29 cellular contexts compared by ENCODE assay signal in genomic region chr11:75271730-75272129, GRCh38. TPM values are rescaled to one million over a fixed set of nuclear protein-coding genes. Genes with fewer than 3 reads are reported as not detected.
DNase-seq lines count a peak whose midpoint lies in the region; ATAC-seq and TF ChIP-seq lines count a peak whose summit lies in the region.
"Had no signal": no experiment of that assay in that cellular context is flagged by ENCODE, and none has a peak within 500 bp of the region (broad histone marks: within the 10 kb centered on the region; RNA-seq: fewer than 3 reads in every experiment).

No MANE protein-coding gene starts in this region.

- no peak overlapping the region for H3K4me2 ChIP-seq in GM23338
- H3K4me2 ChIP-seq: smooth muscle cell had no signal

- H3K9me3 ChIP-seq in left ventricle myocardium inferior (replicated peaks) (no peaks in the 10 kb centered on the region), heart right ventricle (no peaks in the 10 kb centered on the region), stomach (no peaks in the 10 kb centered on the region)
- H3K9me3 ChIP-seq: heart left ventricle, left lung, psoas muscle, tibial artery had no signal

- no peaks in the 10 kb centered on the region for H3F3A ChIP-seq in GM23338 (replicated peaks; ENCODE audit: low read depth)

- peaks cover 50% of the 10 kb centered on the region for H3K36me3 Mint-ChIP-seq in GM23338 (ENCODE audit: low read depth)
- H3K36me3 Mint-ChIP-seq in effector memory CD8-positive, alpha-beta T cell (ENCODE audit: insufficient read depth), result peaks cover 9% of the 10 kb centered on the region
- no peaks in the 10 kb centered on the region for H3K36me3 Mint-ChIP-seq in stimulated activated effector memory CD8-positive, alpha-beta T cell treated with anti-CD3 and anti-CD28 coated beads, Interleukin-12 subunit alpha, Interleukin-12 subunit beta, amount 100 ng/mL, for 72 hours

- H4K20me1 ChIP-seq in GM23338 (replicated peaks; ENCODE audit: insufficient read depth), result no peaks in the 10 kb centered on the region

- no peak for TF ChIP-seq EP300 in stomach (IDR thresholded peaks at IDR 0.05)

- H3K4me1 ChIP-seq in left ventricle myocardium inferior (peaks cover 7% of the 10 kb centered on the region), heart right ventricle (peaks cover 0 to 18% (median 0%) of the 10 kb centered on the region in 9 donors), GM23338 (ENCODE audit: insufficient read depth) (peaks cover 4% of the 10 kb centered on the region; the same call in 1 of the 2 replicates), stomach (peaks cover 0 to 27% (median 10%) of the 10 kb centered on the region in 4 donors)
- H3K4me1 ChIP-seq: psoas muscle, tibial artery had no signal

- H3K27ac Mint-ChIP-seq in GM23338, result peak overlapping the region; percentile 64; the same call in 1 of the 2 replicates
- peak overlapping the region; percentile 93 to 96 for H3K27ac Mint-ChIP-seq in effector memory CD8-positive, alpha-beta T cell
- H3K27ac Mint-ChIP-seq in stimulated activated effector memory CD8-positive, alpha-beta T cell treated with anti-CD3 and anti-CD28 coated beads, Interleukin-12 subunit alpha, Interleukin-12 subunit beta, amount 100 ng/mL, for 72 hours, result peak overlapping the region; percentile 98

- H3K27me3 Mint-ChIP-seq in GM23338 (ENCODE audit: insufficient read depth, low read depth, poor library complexity), result peaks cover 4% of the 10 kb centered on the region
- no peaks in the 10 kb centered on the region for H3K27me3 Mint-ChIP-seq in effector memory CD8-positive, alpha-beta T cell

- peaks cover 18% of the 10 kb centered on the region for H3K4me1 Mint-ChIP-seq in GM23338
- peaks cover 31 to 41% of the 10 kb centered on the region in 2 donors for H3K4me1 Mint-ChIP-seq in effector memory CD8-positive, alpha-beta T cell (ENCODE audit: low read depth in 2 of 2)
- H3K4me1 Mint-ChIP-seq in stimulated activated effector memory CD8-positive, alpha-beta T cell treated with anti-CD3 and anti-CD28 coated beads, Interleukin-12 subunit alpha, Interleukin-12 subunit beta, amount 100 ng/mL, for 72 hours, result peaks cover 37% of the 10 kb centered on the region

- no peak for TF ChIP-seq POLR2A in stomach (IDR thresholded peaks at IDR 0.05)

- peaks cover 86% of the 10 kb centered on the region for H3K36me3 ChIP-seq in left ventricle myocardium inferior
- H3K36me3 ChIP-seq in heart right ventricle, result peaks cover 0 to 99% (median 8%) of the 10 kb centered on the region in 9 donors
- no peaks in the 10 kb centered on the region for H3K36me3 ChIP-seq in GM23338 (ENCODE audit: insufficient read depth)
- peaks cover 59 to 100% (median 99%) of the 10 kb centered on the region in 4 donors for H3K36me3 ChIP-seq in stomach

- DNase-seq in left ventricle myocardium inferior (peak; percentile 9), heart right ventricle (no peak), GM23338 (ENCODE audit: low spot score) (no peak), stomach (no peak), iPS-NIHi11 (ENCODE audit: low spot score) (no peak)
- DNase-seq in effector memory CD8-positive, alpha-beta T cell, result no peak
- DNase-seq in stimulated activated effector memory CD8-positive, alpha-beta T cell treated with anti-CD3 and anti-CD28 coated beads, Interleukin-12 subunit alpha, Interleukin-12 subunit beta, amount 100 ng/mL, for 72 hours (ENCODE audit: low spot score in 2 of 2), result no peak
- DNase-seq: activated CD4-positive, alpha-beta T cell treated with anti-CD3 and anti-CD28 coated beads for 1 hour; activated CD8-positive, alpha-beta memory T cell treated with anti-CD3 and anti-CD28 coated beads, Interleukin-2, amount 50 U/mL, for 4 hours; activated gamma-delta T cell; anterior cingulate cortex; Calu3; GOT3; NCI-H1092; NCI-H187 treated with DMSO at 0.1 percent for 48 hours; NCI-H2227 treated with DMSO at 0.1 percent for 48 hours; NCI-H748 treated with DMSO at 0.1 percent for 48 hours; stimulated activated CD4-positive, alpha-beta T cell treated with anti-CD3 and anti-CD28 coated beads, Interleukin-4, amount 100 ng/mL, for 1 hour; stimulated activated naive CD8-positive, alpha-beta T cell treated with anti-CD3 and anti-CD28 coated beads, Interleukin-15, Interleukin-2, amounts not matched to agents 100 U/mL and 50 U/mL, for 24 hours had no signal

- H3K9me3 Mint-ChIP-seq in GM23338, result no peaks in the 10 kb centered on the region
- no peaks in the 10 kb centered on the region for H3K9me3 Mint-ChIP-seq in effector memory CD8-positive, alpha-beta T cell
- no peaks in the 10 kb centered on the region for H3K9me3 Mint-ChIP-seq in stimulated activated effector memory CD8-positive, alpha-beta T cell treated with anti-CD3 and anti-CD28 coated beads, Interleukin-12 subunit alpha, Interleukin-12 subunit beta, amount 100 ng/mL, for 72 hours

- H3K27ac ChIP-seq in left ventricle myocardium inferior (replicated peaks) (no peak overlapping the region), heart right ventricle (no peak overlapping the region), GM23338 (ENCODE audit: low read depth) (no peak overlapping the region), stomach (no peak overlapping the region)
- H3K27ac ChIP-seq: epithelial cell of prostate, heart left ventricle, left lung, psoas muscle, tibial artery had no signal

- no peak overlapping the region for H3K4me3 Mint-ChIP-seq in GM23338
- no peak overlapping the region for H3K4me3 Mint-ChIP-seq in effector memory CD8-positive, alpha-beta T cell
- no peak overlapping the region for H3K4me3 Mint-ChIP-seq in stimulated activated effector memory CD8-positive, alpha-beta T cell treated with anti-CD3 and anti-CD28 coated beads, Interleukin-12 subunit alpha, Interleukin-12 subunit beta, amount 100 ng/mL, for 72 hours

- no peak overlapping the region for H2AFZ ChIP-seq in GM23338

- H3K79me2 ChIP-seq in GM23338 (replicated peaks; ENCODE audit: insufficient read depth), result no peaks in the 10 kb centered on the region

- no peak for TF ChIP-seq CTCF in left ventricle myocardium inferior (IDR thresholded peaks at IDR 0.05; ENCODE audit: borderline replicate concordance)
- TF ChIP-seq CTCF in heart right ventricle (IDR thresholded peaks at IDR 0.05), result no peak
- TF ChIP-seq CTCF in GM23338 (conservative IDR thresholded peaks at IDR 0.05; ENCODE audit: low read depth in 2 of 2), result no peak
- TF ChIP-seq CTCF in stomach (IDR thresholded peaks at IDR 0.05), result no peak

- intact Hi-C loops in left ventricle myocardium inferior (cut with micrococcal nuclease) (no loop called here), heart right ventricle (cut with DNase I) (loop anchor here in 2 of 10 donors (5.0 to 10.0 kb wide), 2 partner anchors 261 to 263 kb away; no protein-coding TSS in a partner anchor), stomach (cut with DNase I; ENCODE audit: low total_unique reads) (no loop called here)

- H3K4me3 ChIP-seq in left ventricle myocardium inferior (no peak overlapping the region), heart right ventricle (no peak overlapping the region), GM23338 (no peak overlapping the region), stomach (no peak overlapping the region)
- H3K4me3 ChIP-seq: dorsolateral prefrontal cortex, heart left ventricle, left lung, psoas muscle, smooth muscle cell, tibial artery had no signal

- no peaks in the 10 kb centered on the region for H3K9me2 ChIP-seq in GM23338 (ENCODE audit: insufficient read depth)

- WGBS in heart right ventricle, 2 donors, result 65 to 73% methylated on average over 6 of the region's 6 CpGs
- 59 to 85% (median 77%) methylated on average over 6 of the region's 6 CpGs for WGBS in stomach, 5 donors

- no peak for ATAC-seq in heart right ventricle
- no peak for ATAC-seq in GM23338
- ATAC-seq in effector memory CD8-positive, alpha-beta T cell (replicated peaks), result no peak
- ATAC-seq in stimulated activated effector memory CD8-positive, alpha-beta T cell treated with anti-CD3 and anti-CD28 coated beads, Interleukin-12 subunit alpha, Interleukin-12 subunit beta, amount 100 ng/mL, for 72 hours, result no peak
- no peak for ATAC-seq in GM21528 (IDR thresholded peaks at IDR 0.05; ENCODE audit: low FRiP score, unreplicated experiment)
- ATAC-seq: heart left ventricle; left lung; psoas muscle; stimulated activated naive CD8-positive, alpha-beta T cell treated with anti-CD3 and anti-CD28 coated beads, Interleukin-15, Interleukin-2, amounts not matched to agents 100 U/mL and 50 U/mL, for 24 hours had no signal

- H3K27me3 ChIP-seq in left ventricle myocardium inferior (ENCODE audit: low read depth), result no peaks in the 10 kb centered on the region
- H3K27me3 ChIP-seq in heart right ventricle, result no peaks in the 10 kb centered on the region
- H3K27me3 ChIP-seq in GM23338 (ENCODE audit: insufficient read depth), result no peaks in the 10 kb centered on the region
- H3K27me3 ChIP-seq in stomach, result no peaks in the 10 kb centered on the region
- H3K27me3 ChIP-seq: dorsolateral prefrontal cortex, heart left ventricle, left lung, tibial artery had no signal

TF ChIP-seq in GM23338, 12 proteins besides CTCF, POLR2A, EP300 and RAD21:
- TF ChIP-seq EZH2 (IDR thresholded peaks at IDR 0.05; ENCODE audit: low read depth, unreplicated experiment), result no peak

RNA-seq across cellular contexts. Expression of gene TPBGL, which starts 31.2 kb away (rescaled TPM):
- total RNA-seq in left ventricle myocardium inferior (0.16 TPM), heart right ventricle (under 1 TPM in 5 of 10 donors, not detected in 5; 0.09 to 0.37 (median 0.17) TPM), stomach (1 to 10 TPM in 1 of 5 donors, not detected in 4; 1.2 TPM)
- polyA plus RNA-seq in heart right ventricle (under 1 TPM; 0.07 to 0.16 TPM), GM23338 (2016; fragmentation: Nextera tagmentation; extraction: Ambion mirVana) (0.08 and 0.40 TPM in 2 replicates), stomach (under 1 TPM in 1 of 3 donors, not detected in 2; 0.13 TPM)
- 0.16 and 0.21 TPM in 2 replicates for total RNA-seq in GM23338 (2014; rRNA removed; shearing (Covaris generic))
- total RNA-seq: Calu3, LHCN-M2, OCI-LY7 had no signal
